In genomic region chr22:44807915-44808690, GRCh38 we compare ENCODE assay signal across 2 cellular contexts.
A peak's percentile ranks its signal among the peaks of the same experiment; 100 is the strongest.
TF ChIP-seq lines count a peak whose summit lies in the region.

No MANE protein-coding gene starts in this region.

TF ChIP-seq in IMR-90, 13 proteins besides CTCF, POLR2A, EP300 and RAD21:
- TF ChIP-seq CEBPB (IDR thresholded peaks at IDR 0.05; ENCODE audit: low read depth, low read length) = no peak
- TF ChIP-seq MXI1 (IDR thresholded peaks at IDR 0.05; ENCODE audit: borderline replicate concordance, low read depth, low read length) = no peak
- TF ChIP-seq RFX5 (IDR thresholded peaks at IDR 0.05; ENCODE audit: low read depth, low read length) = no peak
- no peak for TF ChIP-seq FOS (IDR thresholded peaks at IDR 0.05; ENCODE audit: low read depth, low read length)
- no peak for TF ChIP-seq BHLHE40 (IDR thresholded peaks at IDR 0.05; ENCODE audit: low read depth, low read length)
- no peak for TF ChIP-seq MAFK (IDR thresholded peaks at IDR 0.05; ENCODE audit: low read depth, low read length)
- no peak for TF ChIP-seq NFE2L2 (IDR thresholded peaks at IDR 0.05; ENCODE audit: low read depth, low read length)
- no peak for TF ChIP-seq ELK1 (IDR thresholded peaks at IDR 0.05; ENCODE audit: borderline replicate concordance, low read depth, low read length)
- TF ChIP-seq SMC3 (IDR thresholded peaks at IDR 0.05; ENCODE audit: low read depth, low read length) = no peak
- no peak for TF ChIP-seq USF2 (IDR thresholded peaks at IDR 0.05; ENCODE audit: low read depth, low read length)
- no peak for TF ChIP-seq MAZ (IDR thresholded peaks at IDR 0.05; ENCODE audit: borderline replicate concordance, low read depth, low read length)
- no peak for TF ChIP-seq RCOR1 (IDR thresholded peaks at IDR 0.05; ENCODE audit: insufficient replicate concordance, low read length)
- TF ChIP-seq CHD1 (IDR thresholded peaks at IDR 0.05; ENCODE audit: low read depth, low read length) = no peak

TF ChIP-seq in K562, 482 proteins besides CTCF, POLR2A, EP300 and RAD21:
- TF ChIP-seq CTCFL (IDR thresholded peaks at IDR 0.05; ENCODE audit: borderline replicate concordance, insufficient read depth, low read depth, low read length, poor library complexity, severe bottlenecking) = peak; percentile 90
- peak in 1 of 2 experiments; percentile 21; a peak in 1 of 4 replicates for TF ChIP-seq KDM1A (IDR thresholded peaks at IDR 0.05)
- TF ChIP-seq CREB5 (CRISPR knock-in tag; IDR thresholded peaks at IDR 0.05) = no peak
- no peak for TF ChIP-seq HNRNPLL (IDR thresholded peaks at IDR 0.05; ENCODE audit: low read depth, low read length, poor library complexity, severe bottlenecking)
- TF ChIP-seq ZBTB7A (IDR thresholded peaks at IDR 0.05; ENCODE audit: borderline replicate concordance, control insufficient read depth, low read depth, low read length) = no peak
- TF ChIP-seq HEY1 (CRISPR knock-in tag; IDR thresholded peaks at IDR 0.05; ENCODE audit: borderline replicate concordance) = no peak
- TF ChIP-seq E2F6 (IDR thresholded peaks at IDR 0.05; ENCODE audit: borderline replicate concordance in 1 of 2, extremely low read depth in 1 of 2, insufficient read depth in 1 of 2, insufficient read length in 1 of 2, low read depth in 1 of 2, low read length in 1 of 2, poor library complexity in 1 of 2, severe bottlenecking in 1 of 2) = peak in 1 of 2 experiments; percentile 9
- no peak for TF ChIP-seq NELFE (IDR thresholded peaks at IDR 0.05; ENCODE audit: insufficient read depth, insufficient read length)
- no peak for TF ChIP-seq HDAC6 (IDR thresholded peaks at IDR 0.05; ENCODE audit: low read depth, low read length)
- peak; percentile 54; the same call in 1 of the 2 replicates for TF ChIP-seq EGR1 (conservative IDR thresholded peaks at IDR 0.05)
- TF ChIP-seq NFXL1 (CRISPR knock-in tag; IDR thresholded peaks at IDR 0.05) = no peak
- TF ChIP-seq RBM25 (IDR thresholded peaks at IDR 0.05; ENCODE audit: low read depth, low read length, severe bottlenecking) = peak; percentile 58
- TF ChIP-seq ZFP36 (IDR thresholded peaks at IDR 0.05; ENCODE audit: low read depth, low read length, partially characterized antibody) = peak; percentile 58
- TF ChIP-seq MBD2 (IDR thresholded peaks at IDR 0.05; ENCODE audit: borderline replicate concordance, low read depth) = no peak
